In the genomic region with DNA sequence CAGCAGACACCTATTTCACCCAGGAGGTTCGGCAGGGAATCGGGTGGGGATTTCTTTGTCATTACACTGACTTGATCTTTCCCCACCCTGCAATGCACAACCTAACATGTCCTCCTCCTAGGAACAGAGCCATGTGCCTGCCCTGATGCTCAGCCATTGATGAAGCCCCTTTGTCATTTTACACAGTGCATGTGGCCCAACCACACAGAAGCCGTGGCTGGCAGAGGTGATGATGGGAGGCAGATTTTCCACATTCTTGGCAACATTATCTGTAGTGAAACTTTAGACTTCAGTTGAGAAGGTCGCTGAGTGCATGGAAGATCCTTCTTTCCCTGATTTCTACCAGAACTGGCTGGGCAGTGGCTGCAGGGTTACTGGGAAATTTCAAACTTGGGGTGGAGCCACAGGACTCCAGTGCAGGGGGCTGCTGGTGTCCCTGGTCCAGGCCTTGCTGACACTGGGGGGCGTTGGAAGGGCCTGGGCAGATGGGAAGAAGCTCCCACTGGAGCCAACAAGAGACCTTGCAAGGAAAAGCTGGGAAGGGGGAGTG, we compare ENCODE assay signal across 16 cellular contexts. TPM values are rescaled to one million over a fixed set of nuclear protein-coding genes. Genes with fewer than 3 reads are reported as not detected.
DNase-seq lines count a peak whose midpoint lies in the region; ATAC-seq and TF ChIP-seq lines count a peak whose summit lies in the region.
"Had no signal": no experiment of that assay in that cellular context is flagged by ENCODE, and none has a peak within 500 bp of the region (broad histone marks: within the 10 kb centered on the region; RNA-seq: fewer than 3 reads in every experiment).

No MANE protein-coding gene starts in this region.

- no peak overlapping the region for H3K4me3 Mint-ChIP-seq in nephron
- H3K4me3 Mint-ChIP-seq in activated CD4-positive, alpha-beta memory T cell treated with anti-CD3 and anti-CD28 coated beads, Interleukin-2, amount 10 ng/mL, durations not matched to agents 7 days and 5 days, result no peak overlapping the region
- H3K4me3 Mint-ChIP-seq: CD4-positive, CD25-positive, alpha-beta regulatory T cell had no signal

- dilution Hi-C loops in mammary epithelial cell (cut with HindIII; ENCODE audit: low sequenced_read_pairs), result loop anchor here (5.0 to 10.0 kb wide), 2 partner anchors 67 to 86 kb away; no protein-coding TSS in a partner anchor

- ATAC-seq in left ventricle myocardium superior, result no peak
- ATAC-seq: GM12878 had no signal

- peaks cover 13% of the 10 kb centered on the region for H3K4me1 Mint-ChIP-seq in nephron
- H3K4me1 Mint-ChIP-seq in activated CD4-positive, alpha-beta memory T cell treated with anti-CD3 and anti-CD28 coated beads, Interleukin-2, amount 10 ng/mL, durations not matched to agents 7 days and 5 days, result peaks cover 45% of the 10 kb centered on the region

- no peaks in the 10 kb centered on the region for H3K9me3 Mint-ChIP-seq in nephron
- H3K9me3 Mint-ChIP-seq in activated CD4-positive, alpha-beta memory T cell treated with anti-CD3 and anti-CD28 coated beads, Interleukin-2, amount 10 ng/mL, durations not matched to agents 7 days and 5 days, result no peaks in the 10 kb centered on the region
- H3K9me3 Mint-ChIP-seq: CD4-positive, CD25-positive, alpha-beta regulatory T cell had no signal

- H3K27me3 Mint-ChIP-seq in nephron (ENCODE audit: low read depth), result peaks cover 15% of the 10 kb centered on the region
- peaks cover 3% of the 10 kb centered on the region for H3K27me3 Mint-ChIP-seq in activated CD4-positive, alpha-beta memory T cell treated with anti-CD3 and anti-CD28 coated beads, Interleukin-2, amount 10 ng/mL, durations not matched to agents 7 days and 5 days

- POLR2A ChIA-PET in activated CD4-positive, alpha-beta memory T cell treated with anti-CD3 and anti-CD28 coated beads, Interleukin-2, amount 10 ng/mL, durations not matched to agents 7 days and 5 days (lab: Charles Lee), result no interaction called here

- no peaks in the 10 kb centered on the region for H3K36me3 Mint-ChIP-seq in nephron (ENCODE audit: low read depth)
- H3K36me3 Mint-ChIP-seq in activated CD4-positive, alpha-beta memory T cell treated with anti-CD3 and anti-CD28 coated beads, Interleukin-2, amount 10 ng/mL, durations not matched to agents 7 days and 5 days (ENCODE audit: low read depth), result peaks cover 6% of the 10 kb centered on the region
- H3K36me3 Mint-ChIP-seq: CD4-positive, CD25-positive, alpha-beta regulatory T cell had no signal

- no peak overlapping the region for H3K4me3 ChIP-seq in right atrium auricular region
- H3K4me3 ChIP-seq in mammary epithelial cell (replicated peaks in 1 of 3; ENCODE audit: insufficient read depth in 1 of 3, low read depth in 2 of 3, low read length in 3 of 3), result no peak overlapping the region
- H3K4me3 ChIP-seq in breast epithelium, result no peak overlapping the region
- H3K4me3 ChIP-seq: BLaER1, GM12878 had no signal

- H3K4me1 ChIP-seq in right atrium auricular region (peaks cover 0 to 5% of the 10 kb centered on the region in 2 donors), mammary epithelial cell (ENCODE audit: insufficient read depth, low read length) (no peaks in the 10 kb centered on the region), breast epithelium (no peaks in the 10 kb centered on the region)

- H3K27ac ChIP-seq in right atrium auricular region (no peak overlapping the region), mammary epithelial cell (ENCODE audit: insufficient read depth, low read depth, low read length) (no peak overlapping the region), breast epithelium (no peak overlapping the region)
- H3K27ac ChIP-seq: BLaER1 had no signal

- 54% methylated on average over 5 of the region's 5 CpGs for WGBS in mammary epithelial cell (ENCODE audit: low coverage, missing lambda C conversion rate)

- no peak overlapping the region for H3K4me2 ChIP-seq in mammary epithelial cell (ENCODE audit: insufficient read depth, low read depth, low read length)
- H3K4me2 ChIP-seq: BLaER1 had no signal

- no peak overlapping the region for H3K9ac ChIP-seq in mammary epithelial cell (ENCODE audit: insufficient read depth, low read length)
- H3K9ac ChIP-seq: BLaER1 had no signal

- BruUV-seq in mammary epithelial cell (replicated peaks; lab: Mats Ljungman, UMichigan), result no TSS peak

- CTCF ChIA-PET in mammary epithelial cell (lab: Charles Lee; ENCODE audit: low non-redundant PET), result no interaction called here
- CTCF ChIA-PET in activated CD4-positive, alpha-beta memory T cell treated with anti-CD3 and anti-CD28 coated beads, Interleukin-2, amount 10 ng/mL, durations not matched to agents 7 days and 5 days (lab: Charles Lee), result no interaction called here

- in situ Hi-C loops in mammary epithelial cell (cut with MboI; ENCODE audit: low sequenced_read_pairs in 2 of 2), result loop anchor here in 1 of 2 donors (10.0 kb wide), 1 partner anchor 76 kb away; the partner anchor contains the start of gene C12orf43

- H3K27me3 ChIP-seq in right atrium auricular region, result no peaks in the 10 kb centered on the region
- no peaks in the 10 kb centered on the region for H3K27me3 ChIP-seq in mammary epithelial cell (ENCODE audit: insufficient read depth, low read length)
- no peaks in the 10 kb centered on the region for H3K27me3 ChIP-seq in breast epithelium
- H3K27me3 ChIP-seq: BLaER1 had no signal

- peak; percentile 42 for DNase-seq in right atrium auricular region (ENCODE audit: low spot score)
- DNase-seq in left ventricle myocardium superior, result no peak
- DNase-seq in islet precursor cell, result peak; percentile 46
- DNase-seq in mammary epithelial cell, result no peak
- no peak for DNase-seq in breast epithelium (ENCODE audit: low spot score in 2 of 2)
- no peak for DNase-seq in activated CD4-positive, alpha-beta memory T cell treated with anti-CD3 and anti-CD28 coated beads, Interleukin-2, amount 10 ng/mL, durations not matched to agents 7 days and 5 days
- no peak for DNase-seq in CD1c-positive myeloid dendritic cell (ENCODE audit: extremely low spot score)
- DNase-seq: 8988T; AML-193; CD4-positive, CD25-positive, alpha-beta regulatory T cell; DMS 273 treated with DMSO at 0.1 percent for 48 hours; DMS79 had no signal

- H3K79me2 ChIP-seq in mammary epithelial cell (ENCODE audit: insufficient read depth, low read length), result no peaks in the 10 kb centered on the region

- no peaks in the 10 kb centered on the region for H3K9me3 ChIP-seq in right atrium auricular region
- H3K9me3 ChIP-seq in mammary epithelial cell (replicated peaks; ENCODE audit: insufficient read depth, low read length), result no peaks in the 10 kb centered on the region
- H3K9me3 ChIP-seq in breast epithelium, result no peaks in the 10 kb centered on the region

- H3K36me3 ChIP-seq in right atrium auricular region (no peaks in the 10 kb centered on the region), mammary epithelial cell (ENCODE audit: insufficient read depth, low read length) (no peaks in the 10 kb centered on the region), breast epithelium (no peaks in the 10 kb centered on the region)
- H3K36me3 ChIP-seq: BLaER1 had no signal

- TF ChIP-seq CTCF in right atrium auricular region (IDR thresholded peaks at IDR 0.05), result no peak
- no peak for TF ChIP-seq CTCF in nephron (IDR thresholded peaks at IDR 0.05; ENCODE audit: unreplicated experiment in 3 of 3)
- no peak for TF ChIP-seq CTCF in mammary epithelial cell (conservative IDR thresholded peaks at IDR 0.05 in 1 of 2, IDR thresholded peaks at IDR 0.05 in 1 of 2; ENCODE audit: extremely low read depth in 1 of 2, insufficient read depth in 1 of 2, low read depth in 1 of 2, low read length in 2 of 2)
- TF ChIP-seq CTCF in breast epithelium (IDR thresholded peaks at IDR 0.05), result no peak

- H2AFZ ChIP-seq in mammary epithelial cell (ENCODE audit: low read depth, low read length), result no peak overlapping the region

- intact Hi-C loops in left ventricle myocardium superior (cut with micrococcal nuclease), result no loop called here
- intact Hi-C loops in mammary epithelial cell (cut with micrococcal nuclease), result no loop called here
- intact Hi-C loops in breast epithelium (cut with DNase I; ENCODE audit: low total_unique reads), result no loop called here

- no peaks in the 10 kb centered on the region for H4K20me1 ChIP-seq in mammary epithelial cell (ENCODE audit: insufficient read depth, low read length)
- H4K20me1 ChIP-seq: BLaER1 had no signal

- H3K27ac Mint-ChIP-seq in nephron, result peak overlapping the region in 2 of 3 experiments; percentile 49 to 66
- no peak overlapping the region for H3K27ac Mint-ChIP-seq in activated CD4-positive, alpha-beta memory T cell treated with anti-CD3 and anti-CD28 coated beads, Interleukin-2, amount 10 ng/mL, durations not matched to agents 7 days and 5 days
- H3K27ac Mint-ChIP-seq: CD4-positive, CD25-positive, alpha-beta regulatory T cell had no signal

- TF ChIP-seq POLR2A in breast epithelium (IDR thresholded peaks at IDR 0.05), result no peak

RNA-seq across cellular contexts. Expression of gene P2RX7, which starts 42.0 kb away (rescaled TPM):
- total RNA-seq in right atrium auricular region (1 to 10 TPM; 1.3 to 1.9 TPM), left ventricle myocardium superior (1.9 TPM), mammary epithelial cell (under 1 TPM; 0.17 to 0.49 TPM), breast epithelium (1 to 10 TPM; 3.8 to 8.5 (median 3.9) TPM)
- polyA plus RNA-seq in mammary epithelial cell, result 0.26 TPM
- polyA minus RNA-seq in mammary epithelial cell, result 28.1 TPM
- 10 to 100 TPM; 47.0 to 49.1 TPM for total RNA-seq in activated CD4-positive, alpha-beta memory T cell treated with anti-CD3 and anti-CD28 coated beads, Interleukin-2, amount 10 ng/mL, durations not matched to agents 7 days and 5 days
- total RNA-seq: G401 had no signal

RNA-seq across cellular contexts. Expression of gene OASL, which starts 51.6 kb away (rescaled TPM):
- under 1 TPM in 1 of 2 donors, not detected in 1; 0.70 TPM for total RNA-seq in right atrium auricular region
- 0.55 TPM for total RNA-seq in left ventricle myocardium superior
- under 1 TPM; 0.50 to 0.66 TPM for total RNA-seq in mammary epithelial cell
- 0.50 TPM for polyA plus RNA-seq in mammary epithelial cell
- polyA minus RNA-seq in mammary epithelial cell, result not detected
- 1 to 10 TPM in 2 of 3 donors, under 1 TPM in 1; 0.32 to 1.3 (median 1.0) TPM for total RNA-seq in breast epithelium
- 100 to 1,000 TPM; 104 to 107 TPM for total RNA-seq in activated CD4-positive, alpha-beta memory T cell treated with anti-CD3 and anti-CD28 coated beads, Interleukin-2, amount 10 ng/mL, durations not matched to agents 7 days and 5 days
- total RNA-seq: G401 had no signal

Comparison
In these comparisons a context has a peak if more than half of its experiments do, and no peak if none do; other contexts are left out.
1. DNase-seq: peak in right atrium auricular region (single experiment) and islet precursor cell (single experiment); none in left ventricle myocardium superior (single experiment), mammary epithelial cell (single experiment), breast epithelium (0 of 2), activated CD4-positive, alpha-beta memory T cell treated with anti-CD3 and anti-CD28 coated beads, Interleukin-2, amount 10 ng/mL, durations not matched to agents 7 days and 5 days (single experiment) and CD1c-positive myeloid dendritic cell (single experiment).
2. RNA of gene P2RX7, which starts 42.0 kb away (total RNA-seq): 47.0 to 49.1 TPM in activated CD4-positive, alpha-beta memory T cell treated with anti-CD3 and anti-CD28 coated beads, Interleukin-2, amount 10 ng/mL, durations not matched to agents 7 days and 5 days; 3.8 to 8.5 TPM in breast epithelium, 1.3 to 1.9 TPM in right atrium auricular region, 1.9 TPM in left ventricle myocardium superior (single experiment) and 0.17 to 0.49 TPM in mammary epithelial cell; every median in the first group is over 4 times any median in the second.
3. RNA of gene OASL, which starts 51.6 kb away (total RNA-seq): 104 to 107 TPM in activated CD4-positive, alpha-beta memory T cell treated with anti-CD3 and anti-CD28 coated beads, Interleukin-2, amount 10 ng/mL, durations not matched to agents 7 days and 5 days; 0.32 to 1.3 TPM in breast epithelium, 0.70 TPM in right atrium auricular region, 0.50 to 0.66 TPM in mammary epithelial cell and 0.55 TPM in left ventricle myocardium superior (single experiment); every median in the first group is over 10 times any median in the second.